ENCODE assay signal across 21 cellular contexts in the genomic region with DNA sequence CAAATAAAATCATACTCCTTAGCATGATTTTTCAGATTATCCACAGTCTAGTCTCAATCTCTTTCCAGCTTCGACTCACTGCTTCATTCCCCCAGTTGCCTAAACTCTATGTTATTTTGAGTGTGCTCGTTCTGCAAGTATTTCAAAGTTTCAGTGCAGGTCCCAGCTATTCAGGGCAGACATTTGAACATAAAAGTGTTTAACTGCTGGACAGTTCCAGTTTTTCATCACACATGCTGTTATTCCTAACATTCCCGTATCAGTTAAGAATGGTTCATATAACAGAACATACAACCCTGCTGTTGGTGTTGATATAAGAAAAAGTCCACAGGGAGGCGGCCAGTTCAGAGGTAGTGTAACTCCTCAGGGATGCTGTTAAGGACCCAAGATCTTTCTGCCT.
DNase-seq lines count a peak whose midpoint lies in the region; ATAC-seq and TF ChIP-seq lines count a peak whose summit lies in the region.
"Had no signal": no experiment of that assay in that cellular context is flagged by ENCODE, and none has a peak within 500 bp of the region (broad histone marks: within the 10 kb centered on the region; RNA-seq: fewer than 3 reads in every experiment).

No MANE protein-coding gene starts in this region.

- peak overlapping the region; percentile 6 for H3K27ac Mint-ChIP-seq in neural progenitor cell
- H3K27ac Mint-ChIP-seq in activated naive CD4-positive, alpha-beta T cell treated with anti-CD3 and anti-CD28 coated beads, Interleukin-2, amount 10 ng/mL, durations not matched to agents 7 days and 5 days, result no peak overlapping the region
- H3K27ac Mint-ChIP-seq: CD14-positive monocyte; CD4-positive, alpha-beta memory T cell; CD4-positive, CD25-positive, alpha-beta regulatory T cell; CD8-positive, alpha-beta memory T cell had no signal

- no peak overlapping the region for H3K4me3 Mint-ChIP-seq in neural progenitor cell
- no peak overlapping the region for H3K4me3 Mint-ChIP-seq in activated naive CD4-positive, alpha-beta T cell treated with anti-CD3 and anti-CD28 coated beads, Interleukin-2, amount 10 ng/mL, durations not matched to agents 7 days and 5 days
- H3K4me3 Mint-ChIP-seq: CD14-positive monocyte; CD4-positive, alpha-beta memory T cell; CD4-positive, CD25-positive, alpha-beta regulatory T cell; CD8-positive, alpha-beta memory T cell had no signal

- H2AFZ ChIP-seq in HCT116 (ENCODE audit: low read depth, low read length, poor library complexity, severe bottlenecking) (no peak overlapping the region), neural progenitor cell (replicated peaks) (no peak overlapping the region)

- intact Hi-C loops in HCT116 (cut with micrococcal nuclease), result no loop called here

- peaks cover 51% of the 10 kb centered on the region for H3K4me1 Mint-ChIP-seq in neural progenitor cell
- H3K4me1 Mint-ChIP-seq in activated naive CD4-positive, alpha-beta T cell treated with anti-CD3 and anti-CD28 coated beads, Interleukin-2, amount 10 ng/mL, durations not matched to agents 7 days and 5 days, result no peaks in the 10 kb centered on the region
- H3K4me1 Mint-ChIP-seq: CD14-positive monocyte; CD4-positive, alpha-beta memory T cell; CD4-positive, CD25-positive, alpha-beta regulatory T cell; CD8-positive, alpha-beta memory T cell had no signal

- peaks cover 43% of the 10 kb centered on the region for H3K27me3 ChIP-seq in HCT116 (ENCODE audit: insufficient read depth, low read length)
- no peaks in the 10 kb centered on the region for H3K27me3 ChIP-seq in neural progenitor cell
- no peaks in the 10 kb centered on the region for H3K27me3 ChIP-seq in Peyer's patch
- H3K27me3 ChIP-seq: BLaER1 had no signal

- POLR2A ChIA-PET in HCT116 (lab: Charles Lee) (no interaction called here), HEK293 (lab: Yijun Ruan, JAX) (no interaction called here)

- peaks cover 9% of the 10 kb centered on the region for H3F3A ChIP-seq in neural progenitor cell (ENCODE audit: low read depth)

- H3K9me3 Mint-ChIP-seq in neural progenitor cell, result no peaks in the 10 kb centered on the region
- H3K9me3 Mint-ChIP-seq in activated naive CD4-positive, alpha-beta T cell treated with anti-CD3 and anti-CD28 coated beads, Interleukin-2, amount 10 ng/mL, durations not matched to agents 7 days and 5 days, result no peaks in the 10 kb centered on the region

- RAD21 ChIA-PET in HCT116 (lab: Charles Lee; ENCODE audit: low non-redundant PET in 1 of 2, low total read pairs in 2 of 2, uncharacterized antibody in 2 of 2, unreplicated experiment in 2 of 2), result no interaction called here

- H3K9me3 ChIP-seq in HCT116 (ENCODE audit: control insufficient read depth in 1 of 2, insufficient read depth in 1 of 2, low read depth in 1 of 2, low read length in 2 of 2), result no peaks in the 10 kb centered on the region
- H3K9me3 ChIP-seq in HEK293 (ENCODE audit: control insufficient read depth, insufficient read depth, low read depth, low read length), result no peaks in the 10 kb centered on the region
- no peaks in the 10 kb centered on the region for H3K9me3 ChIP-seq in neural progenitor cell (ENCODE audit: low read depth)
- no peaks in the 10 kb centered on the region for H3K9me3 ChIP-seq in Peyer's patch
- H3K9me3 ChIP-seq: BE2C, BLaER1 had no signal

- no peaks in the 10 kb centered on the region for H3K79me2 ChIP-seq in HCT116 (ENCODE audit: insufficient read depth, low read length)
- H3K79me2 ChIP-seq in neural progenitor cell (ENCODE audit: low read depth), result no peaks in the 10 kb centered on the region

- H4K20me1 ChIP-seq in HCT116 (ENCODE audit: insufficient read depth), result no peaks in the 10 kb centered on the region; the same call in 1 of the 2 replicates
- no peaks in the 10 kb centered on the region for H4K20me1 ChIP-seq in neural progenitor cell (ENCODE audit: low read depth)
- H4K20me1 ChIP-seq: BLaER1 had no signal

- H3K9ac ChIP-seq in HCT116 (ENCODE audit: low read length) (no peak overlapping the region), neural progenitor cell (no peak overlapping the region)
- H3K9ac ChIP-seq: BLaER1 had no signal

- H3K4me1 ChIP-seq in HCT116 (ENCODE audit: control insufficient read depth in 1 of 2, insufficient read depth in 2 of 2, low read length in 2 of 2), result no peaks in the 10 kb centered on the region
- H3K4me1 ChIP-seq in HEK293 (ENCODE audit: control insufficient read depth, insufficient read depth, low read length), result no peaks in the 10 kb centered on the region
- H3K4me1 ChIP-seq in neural progenitor cell, result peaks cover 24% of the 10 kb centered on the region
- no peaks in the 10 kb centered on the region for H3K4me1 ChIP-seq in Peyer's patch
- H3K4me1 ChIP-seq: BE2C had no signal

- no peak for TF ChIP-seq CTCF in HCT116 (IDR thresholded peaks at IDR 0.05 in 2 of 3, conservative IDR thresholded peaks at IDR 0.05 in 1 of 3; ENCODE audit: borderline replicate concordance in 1 of 3, insufficient read depth in 1 of 3, low read depth in 2 of 3, low read length in 2 of 3)
- TF ChIP-seq CTCF in HEK293 (tag by site-specific recombination; IDR thresholded peaks at IDR 0.05), result no peak
- no peak for TF ChIP-seq CTCF in neural progenitor cell (IDR thresholded peaks at IDR 0.05)
- no peak for TF ChIP-seq CTCF in Peyer's patch (IDR thresholded peaks at IDR 0.05)

- H3K9me2 ChIP-seq in HCT116 (ENCODE audit: insufficient read depth), result no peaks in the 10 kb centered on the region

- no peak overlapping the region for H3K27ac ChIP-seq in HCT116 (ENCODE audit: low read depth, low read length)
- no peak overlapping the region for H3K27ac ChIP-seq in HEK293 (ENCODE audit: extremely low read depth, low read depth, low read length)
- H3K27ac ChIP-seq in neural progenitor cell, result no peak overlapping the region
- no peak overlapping the region for H3K27ac ChIP-seq in Peyer's patch
- H3K27ac ChIP-seq: BLaER1 had no signal

- no peak for DNase-seq in HCT116 (ENCODE audit: low read depth, low spot score)
- DNase-seq in NCI-H69 (lab: John Stamatoyannopoulos, UW), result peak; percentile 28
- no peak for DNase-seq in neural progenitor cell (ENCODE audit: low spot score)
- DNase-seq in putamen (ENCODE audit: low spot score), result no peak
- DNase-seq in activated naive CD4-positive, alpha-beta T cell treated with anti-CD3 and anti-CD28 coated beads, Interleukin-2, amount 10 ng/mL, durations not matched to agents 7 days and 5 days, result no peak
- DNase-seq in Peyer's patch, result no peak
- DNase-seq in left lobe of liver (ENCODE audit: low spot score), result no peak
- DNase-seq: 8988T; ACHN; BE2C; C1 segment of cervical spinal cord; CD4-positive, alpha-beta memory T cell; CD4-positive, CD25-positive, alpha-beta regulatory T cell; CD8-positive, alpha-beta memory T cell; COR-L47; DMS 273 treated with DMSO at 0.1 percent for 48 hours; DMS79 treated with DMSO at 0.1 percent for 48 hours; GF-D8 had no signal

- H3K36me3 ChIP-seq in HCT116 (ENCODE audit: control insufficient read depth in 1 of 2, insufficient read depth in 2 of 2, low read length in 2 of 2), result no peaks in the 10 kb centered on the region
- H3K36me3 ChIP-seq in HEK293 (ENCODE audit: control insufficient read depth in 2 of 2, insufficient read depth in 1 of 2, low read length in 2 of 2), result peaks cover 0 to 40% of the 10 kb centered on the region in 2 experiments; a peak in 1 of 3 replicates
- no peaks in the 10 kb centered on the region for H3K36me3 ChIP-seq in neural progenitor cell
- H3K36me3 ChIP-seq in Peyer's patch, result no peaks in the 10 kb centered on the region
- H3K36me3 ChIP-seq: BE2C, BLaER1 had no signal

- no TSS peak for BruUV-seq in HCT116 (replicated peaks; lab: Mats Ljungman, UMichigan)

- H3K27me3 Mint-ChIP-seq in neural progenitor cell (ENCODE audit: insufficient read depth, low read depth), result no peaks in the 10 kb centered on the region
- no peaks in the 10 kb centered on the region for H3K27me3 Mint-ChIP-seq in activated naive CD4-positive, alpha-beta T cell treated with anti-CD3 and anti-CD28 coated beads, Interleukin-2, amount 10 ng/mL, durations not matched to agents 7 days and 5 days
- H3K27me3 Mint-ChIP-seq: CD4-positive, CD25-positive, alpha-beta regulatory T cell; CD8-positive, alpha-beta memory T cell had no signal

- TF ChIP-seq POLR2A in HCT116 (IDR thresholded peaks at IDR 0.05; ENCODE audit: borderline replicate concordance, extremely low read depth, insufficient read depth, insufficient read length), result no peak
- no peak for TF ChIP-seq POLR2A in Peyer's patch (IDR thresholded peaks at IDR 0.05)

- H3K4me2 ChIP-seq in HCT116 (ENCODE audit: low read length) (no peak overlapping the region), neural progenitor cell (no peak overlapping the region)
- H3K4me2 ChIP-seq: BLaER1 had no signal

- CTCF ChIA-PET in HCT116 (lab: Charles Lee) (no interaction called here), HEK293 (lab: Yijun Ruan, JAX) (interaction anchor here (2.9 kb wide), 1 partner anchor 30 kb away, joined by 8 read pairs; no protein-coding TSS in a partner anchor)
- CTCF ChIA-PET in activated naive CD4-positive, alpha-beta T cell treated with anti-CD3 and anti-CD28 coated beads, Interleukin-2, amount 10 ng/mL, durations not matched to agents 7 days and 5 days (lab: Charles Lee), result no interaction called here

- H3K4me3 ChIP-seq in HCT116 (replicated peaks in 1 of 2; ENCODE audit: low read depth in 1 of 2, low read length in 2 of 2) (no peak overlapping the region), HEK293 (ENCODE audit: low read depth, low read length) (no peak overlapping the region), neural progenitor cell (no peak overlapping the region), Peyer's patch (no peak overlapping the region)
- H3K4me3 ChIP-seq: BLaER1 had no signal

- no peak for TF ChIP-seq RAD21 in HCT116 (IDR thresholded peaks at IDR 0.05; ENCODE audit: low read depth)

- no peak for ATAC-seq in HCT116
- no peak for ATAC-seq in left lobe of liver

- H3K36me3 Mint-ChIP-seq in neural progenitor cell, result peaks cover 17% of the 10 kb centered on the region
- no peaks in the 10 kb centered on the region for H3K36me3 Mint-ChIP-seq in activated naive CD4-positive, alpha-beta T cell treated with anti-CD3 and anti-CD28 coated beads, Interleukin-2, amount 10 ng/mL, durations not matched to agents 7 days and 5 days
- H3K36me3 Mint-ChIP-seq: CD14-positive monocyte; CD4-positive, alpha-beta memory T cell; CD4-positive, CD25-positive, alpha-beta regulatory T cell; CD8-positive, alpha-beta memory T cell had no signal
